ENCODE assay signal across 1 cellular context in genomic region chr20:59940129-59940955, GRCh38.
TF ChIP-seq lines count a peak whose summit lies in the region.

Gene FAM217B, plus strand, starts transcription at chr20:59940389. Its CDS starts 3,555 bp downstream, at chr20:59943944.
Gene PPP1R3D, minus strand, starts transcription at chr20:59940305. Its CDS starts 374 bp downstream, at chr20:59939931.

TF ChIP-seq in K562, 482 proteins besides CTCF, POLR2A, EP300 and RAD21 (continued from another document and continues in another):
- no peak for TF ChIP-seq ZNF609 (CRISPR knock-in tag; IDR thresholded peaks at IDR 0.05; ENCODE audit: borderline replicate concordance)
- peak; percentile 54; the same call in 1 of the 2 replicates for TF ChIP-seq ZBTB17 (CRISPR knock-in tag; IDR thresholded peaks at IDR 0.05)
- TF ChIP-seq NR4A1 (CRISPR knock-in tag; IDR thresholded peaks at IDR 0.05): no peak
- peak; percentile 82 for TF ChIP-seq NR4A1 (tag; IDR thresholded peaks at IDR 0.05)
- TF ChIP-seq RBFOX2 (IDR thresholded peaks at IDR 0.05; ENCODE audit: low read depth, low read length): peak; percentile 95
- TF ChIP-seq CEBPG (CRISPR knock-in tag; IDR thresholded peaks at IDR 0.05): no peak
- TF ChIP-seq CEBPG (tag; conservative IDR thresholded peaks at IDR 0.05 in 1 of 2, IDR thresholded peaks at IDR 0.05 in 1 of 2): no peak
- peak; percentile 71 for TF ChIP-seq HNRNPLL (IDR thresholded peaks at IDR 0.05; ENCODE audit: low read depth, low read length, poor library complexity, severe bottlenecking)
- TF ChIP-seq USF1 (CRISPR knock-in tag; IDR thresholded peaks at IDR 0.05): peak; percentile 88
- peak; percentile 71 for TF ChIP-seq ZNF740 (CRISPR knock-in tag; IDR thresholded peaks at IDR 0.05)
- TF ChIP-seq ZNF740 (tag; IDR thresholded peaks at IDR 0.05): no peak; a peak in 1 of 4 replicates
- TF ChIP-seq SPI1 (IDR thresholded peaks at IDR 0.05; ENCODE audit: borderline replicate concordance, low read depth, low read length): peak; percentile 61; the same call in 1 of the 2 replicates
- no peak for TF ChIP-seq CBFB (CRISPR knock-in tag; IDR thresholded peaks at IDR 0.05)
- TF ChIP-seq PRDM10 (IDR thresholded peaks at IDR 0.05; ENCODE audit: partially characterized antibody): peak; percentile 34
- TF ChIP-seq PTRF (tag; IDR thresholded peaks at IDR 0.05): no peak
- TF ChIP-seq ZNF407 (IDR thresholded peaks at IDR 0.05; ENCODE audit: low read depth): no peak
- TF ChIP-seq SP2 (IDR thresholded peaks at IDR 0.05; ENCODE audit: extremely low read depth, low read depth, low read length, poor library complexity, severe bottlenecking): no peak
- TF ChIP-seq ETS1 (conservative IDR thresholded peaks at IDR 0.05; ENCODE audit: control insufficient read depth, low read depth, low read length): no peak
- TF ChIP-seq PATZ1 (CRISPR knock-in tag; IDR thresholded peaks at IDR 0.05; ENCODE audit: borderline replicate concordance): no peak
- peak; percentile 81 for TF ChIP-seq PKNOX1 (IDR thresholded peaks at IDR 0.05)
- TF ChIP-seq RFX1 (IDR thresholded peaks at IDR 0.05): no peak
- peak; percentile 49; the same call in 1 of the 2 replicates for TF ChIP-seq MECOM (CRISPR knock-in tag; IDR thresholded peaks at IDR 0.05)
- peak; percentile 63; the same call in 1 of the 2 replicates for TF ChIP-seq NBN (IDR thresholded peaks at IDR 0.05; ENCODE audit: low read depth)
- TF ChIP-seq NFRKB (IDR thresholded peaks at IDR 0.05; ENCODE audit: low read depth): peak; percentile 62; the same call in 1 of the 2 replicates
- TF ChIP-seq HDAC2 (IDR thresholded peaks at IDR 0.05): peak; percentile 25; the same call in 1 of the 2 replicates
- TF ChIP-seq PHF8 (IDR thresholded peaks at IDR 0.05; ENCODE audit: borderline replicate concordance, low read length): peak; percentile 98
- TF ChIP-seq HMGN3 (IDR thresholded peaks at IDR 0.05; ENCODE audit: borderline replicate concordance, extremely low read depth, insufficient read length, low read depth, low read length): peak; percentile 71
- peak; percentile 86 for TF ChIP-seq USF2 (CRISPR knock-in tag; IDR thresholded peaks at IDR 0.05)
- TF ChIP-seq GABPA (tag; conservative IDR thresholded peaks at IDR 0.05; ENCODE audit: low read depth): peak; percentile 69
- no peak for TF ChIP-seq ELF2 (CRISPR knock-in tag; IDR thresholded peaks at IDR 0.05)
- no peak for TF ChIP-seq OTX1 (CRISPR knock-in tag; IDR thresholded peaks at IDR 0.05)
- no peak for TF ChIP-seq HMG20B (CRISPR knock-in tag; IDR thresholded peaks at IDR 0.05)
